ENCODE assay signal across 27 cellular contexts in the genomic region with DNA sequence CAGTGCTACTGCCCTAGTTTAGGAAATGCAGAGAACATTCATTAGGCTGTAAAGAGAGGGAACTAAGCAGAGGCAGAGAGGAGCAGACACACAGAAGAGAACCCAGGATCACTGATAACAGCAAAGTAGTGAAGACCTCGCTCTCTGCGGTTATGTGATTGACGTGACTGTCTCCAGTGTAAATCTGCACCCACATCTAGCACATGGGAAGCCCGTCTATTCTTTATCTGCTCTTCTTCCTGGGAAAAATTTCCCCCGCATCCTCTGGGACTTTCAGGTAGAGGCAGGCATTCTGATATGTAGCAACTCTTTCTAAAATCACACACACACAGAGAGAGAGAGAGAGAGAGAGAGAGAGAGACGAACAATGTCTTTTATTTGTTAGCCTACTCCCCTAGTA.
DNase-seq lines count a peak whose midpoint lies in the region; ATAC-seq, FAIRE-seq and TF ChIP-seq lines count a peak whose summit lies in the region.
"Had no signal": no experiment of that assay in that cellular context is flagged by ENCODE, and none has a peak within 500 bp of the region (broad histone marks: within the 10 kb centered on the region; RNA-seq: fewer than 3 reads in every experiment).

No MANE protein-coding gene starts in this region.

- no TSS peak for BruUV-seq in K562 (replicated peaks; lab: Mats Ljungman, UMichigan)

- in situ Hi-C loops in K562 (cut with MboI), result no loop called here

- H3K9me3 ChIP-seq in K562 (replicated peaks; ENCODE audit: control insufficient read depth, insufficient read depth, low read depth, low read length) (no peaks in the 10 kb centered on the region), esophagus muscularis mucosa (peaks cover 0 to 6% (median 1%) of the 10 kb centered on the region in 4 donors), neural progenitor cell (ENCODE audit: low read depth) (no peaks in the 10 kb centered on the region)
- H3K9me3 ChIP-seq: BE2C, Caco-2 had no signal

- no peaks in the 10 kb centered on the region for H3K36me3 Mint-ChIP-seq in neural progenitor cell
- H3K36me3 Mint-ChIP-seq: CD14-positive monocyte; CD4-positive, alpha-beta memory T cell; CD4-positive, CD25-positive, alpha-beta regulatory T cell had no signal

- H4K20me1 ChIP-seq in K562 (replicated peaks; ENCODE audit: control insufficient read depth, insufficient read depth, low read length) (no peaks in the 10 kb centered on the region; the same call in 1 of the 2 replicates), neural progenitor cell (ENCODE audit: low read depth) (no peaks in the 10 kb centered on the region)
- H4K20me1 ChIP-seq: BLaER1 had no signal

- no peak overlapping the region for H3K4me3 ChIP-seq in K562
- no peak overlapping the region for H3K4me3 ChIP-seq in esophagus muscularis mucosa
- no peak overlapping the region for H3K4me3 ChIP-seq in neural progenitor cell
- H3K4me3 ChIP-seq: BLaER1, GM12878 had no signal

- H3K79me2 ChIP-seq in K562 (ENCODE audit: control insufficient read depth, insufficient read depth, low read length) (no peaks in the 10 kb centered on the region), neural progenitor cell (ENCODE audit: low read depth) (no peaks in the 10 kb centered on the region)

- H3F3A ChIP-seq in neural progenitor cell (ENCODE audit: low read depth), result peaks cover 17% of the 10 kb centered on the region

- no peak overlapping the region for H3K9ac ChIP-seq in K562 (ENCODE audit: insufficient read depth in 1 of 2, low read depth in 2 of 2, low read length in 2 of 2)
- H3K9ac ChIP-seq in neural progenitor cell, result no peak overlapping the region
- H3K9ac ChIP-seq: BLaER1 had no signal

- FAIRE-seq in K562 (lab: Jason Lieb, UNC), result no peak
- FAIRE-seq: A204.1, D721Med, GM12878, GM12892, GM18507 had no signal

- no peak for TF ChIP-seq POLR2A in K562 (conservative IDR thresholded peaks at IDR 0.05)
- TF ChIP-seq POLR2A in esophagus muscularis mucosa (IDR thresholded peaks at IDR 0.05; ENCODE audit: low read depth), result no peak

- H3K4me1 ChIP-seq in K562 (replicated peaks in 1 of 2; ENCODE audit: control insufficient read depth in 2 of 2, insufficient read depth in 2 of 2, low read length in 2 of 2) (no peaks in the 10 kb centered on the region), esophagus muscularis mucosa (no peaks in the 10 kb centered on the region), neural progenitor cell (peaks cover 18% of the 10 kb centered on the region)
- H3K4me1 ChIP-seq: BE2C, BLaER1 had no signal

- H3K27ac ChIP-seq in K562 (ENCODE audit: extremely low read depth, low read depth, low read length), result no peak overlapping the region
- H3K27ac ChIP-seq in esophagus muscularis mucosa (replicated peaks in 1 of 4), result no peak overlapping the region
- H3K27ac ChIP-seq in neural progenitor cell, result no peak overlapping the region
- H3K27ac ChIP-seq: BLaER1 had no signal

- WGBS in K562 (ENCODE audit: insufficient coverage, low coverage, missing lambda C conversion rate), result 6% methylated on average over 5 of the region's 6 CpGs
- WGBS in esophagus muscularis mucosa, result 85% methylated on average over 6 of the region's 6 CpGs

- no peak overlapping the region for H3K4me3 Mint-ChIP-seq in neural progenitor cell
- H3K4me3 Mint-ChIP-seq: CD14-positive monocyte; CD4-positive, alpha-beta memory T cell; CD4-positive, CD25-positive, alpha-beta regulatory T cell had no signal

- peak overlapping the region; percentile 82 for H3K27ac Mint-ChIP-seq in neural progenitor cell
- H3K27ac Mint-ChIP-seq: CD4-positive, alpha-beta memory T cell; CD4-positive, CD25-positive, alpha-beta regulatory T cell had no signal

- peaks cover 10% of the 10 kb centered on the region for H3K9me3 Mint-ChIP-seq in neural progenitor cell

- H3K4me1 Mint-ChIP-seq in neural progenitor cell, result peaks cover 23% of the 10 kb centered on the region
- H3K4me1 Mint-ChIP-seq: CD14-positive monocyte; CD4-positive, CD25-positive, alpha-beta regulatory T cell had no signal

- no peak for TF ChIP-seq EP300 in K562 (IDR thresholded peaks at IDR 0.05; ENCODE audit: low read length)
- TF ChIP-seq EP300 in esophagus muscularis mucosa (IDR thresholded peaks at IDR 0.05), result no peak

- H3K27me3 ChIP-seq in K562 (ENCODE audit: control insufficient read depth in 2 of 2, insufficient read depth in 2 of 2, low read length in 2 of 2) (no peaks in the 10 kb centered on the region), esophagus muscularis mucosa (no peaks in the 10 kb centered on the region), neural progenitor cell (no peaks in the 10 kb centered on the region)
- H3K27me3 ChIP-seq: BE2C, BLaER1 had no signal

- no peak for ATAC-seq in K562
- no peak for ATAC-seq in HG02571 (IDR thresholded peaks at IDR 0.05; ENCODE audit: unreplicated experiment)
- no peak for ATAC-seq in GM21528 (IDR thresholded peaks at IDR 0.05; ENCODE audit: low FRiP score, unreplicated experiment)
- ATAC-seq: GM12878 had no signal

- TF ChIP-seq CTCF in K562 (IDR thresholded peaks at IDR 0.05 in 2 of 3, conservative IDR thresholded peaks at IDR 0.05 in 1 of 3; ENCODE audit: insufficient read depth in 2 of 3, low read depth in 1 of 3, low read length in 3 of 3) (no peak), esophagus muscularis mucosa (IDR thresholded peaks at IDR 0.05) (no peak), neural progenitor cell (IDR thresholded peaks at IDR 0.05) (no peak)

- H2AFZ ChIP-seq in K562 (ENCODE audit: low read depth, low read length), result no peak overlapping the region
- no peak overlapping the region for H2AFZ ChIP-seq in neural progenitor cell (replicated peaks)

- H3K27me3 Mint-ChIP-seq in neural progenitor cell (ENCODE audit: insufficient read depth, low read depth), result no peaks in the 10 kb centered on the region
- H3K27me3 Mint-ChIP-seq: CD4-positive, CD25-positive, alpha-beta regulatory T cell had no signal

- H3K4me2 ChIP-seq in K562 (ENCODE audit: insufficient read depth, low read length), result no peak overlapping the region
- H3K4me2 ChIP-seq in neural progenitor cell, result no peak overlapping the region
- H3K4me2 ChIP-seq: BLaER1 had no signal

- H3K9me1 ChIP-seq in K562 (ENCODE audit: control insufficient read depth, insufficient read depth, low read length), result no peaks in the 10 kb centered on the region

- TF ChIP-seq RAD21 in K562 (CRISPR knock-in tag; conservative IDR thresholded peaks at IDR 0.05 in 1 of 2, IDR thresholded peaks at IDR 0.05 in 1 of 2), result no peak

- H3K36me3 ChIP-seq in K562 (ENCODE audit: control insufficient read depth, insufficient read depth, low read length), result no peaks in the 10 kb centered on the region
- H3K36me3 ChIP-seq in esophagus muscularis mucosa, result no peaks in the 10 kb centered on the region
- H3K36me3 ChIP-seq in neural progenitor cell, result no peaks in the 10 kb centered on the region
- H3K36me3 ChIP-seq: BE2C, BLaER1 had no signal

- DNase-seq in K562 (ENCODE audit: extremely low read depth in 1 of 4, low spot score in 3 of 4), result no peak
- DNase-seq in esophagus muscularis mucosa (ENCODE audit: extremely low spot score), result peak; percentile 50
- DNase-seq in neural progenitor cell (ENCODE audit: low spot score), result no peak
- peak; percentile 49 for DNase-seq in putamen (ENCODE audit: low spot score)
- no peak for DNase-seq in middle frontal gyrus (ENCODE audit: extremely low spot score, low spot score)
- DNase-seq in NCI-H526 treated with DMSO at 0.1 percent for 48 hours (lab: John Stamatoyannopoulos, UW), result no peak
- DNase-seq: 8988T; ACHN; BE2C; C1 segment of cervical spinal cord; Caco-2; Calu3; CD4-positive, alpha-beta memory T cell; CD4-positive, CD25-positive, alpha-beta regulatory T cell; DMS79; DND-41; EL; GDM1 had no signal

- intact Hi-C loops in K562 (cut with micrococcal nuclease) (no loop called here), esophagus muscularis mucosa (cut with DNase I) (no loop called here)

- CTCF ChIA-PET in K562 (lab: Yijun Ruan, JAX; ENCODE audit: low intra/inter-chr PET ratio), result no interaction called here

- POLR2A ChIA-PET in K562 (lab: Yijun Ruan, JAX), result no interaction called here

TF ChIP-seq in K562, 482 proteins besides CTCF, POLR2A, EP300 and RAD21 (continues in another document):
- no peak for TF ChIP-seq ZNF707 (CRISPR knock-in tag; conservative IDR thresholded peaks at IDR 0.05)
- TF ChIP-seq, protein P1, sequence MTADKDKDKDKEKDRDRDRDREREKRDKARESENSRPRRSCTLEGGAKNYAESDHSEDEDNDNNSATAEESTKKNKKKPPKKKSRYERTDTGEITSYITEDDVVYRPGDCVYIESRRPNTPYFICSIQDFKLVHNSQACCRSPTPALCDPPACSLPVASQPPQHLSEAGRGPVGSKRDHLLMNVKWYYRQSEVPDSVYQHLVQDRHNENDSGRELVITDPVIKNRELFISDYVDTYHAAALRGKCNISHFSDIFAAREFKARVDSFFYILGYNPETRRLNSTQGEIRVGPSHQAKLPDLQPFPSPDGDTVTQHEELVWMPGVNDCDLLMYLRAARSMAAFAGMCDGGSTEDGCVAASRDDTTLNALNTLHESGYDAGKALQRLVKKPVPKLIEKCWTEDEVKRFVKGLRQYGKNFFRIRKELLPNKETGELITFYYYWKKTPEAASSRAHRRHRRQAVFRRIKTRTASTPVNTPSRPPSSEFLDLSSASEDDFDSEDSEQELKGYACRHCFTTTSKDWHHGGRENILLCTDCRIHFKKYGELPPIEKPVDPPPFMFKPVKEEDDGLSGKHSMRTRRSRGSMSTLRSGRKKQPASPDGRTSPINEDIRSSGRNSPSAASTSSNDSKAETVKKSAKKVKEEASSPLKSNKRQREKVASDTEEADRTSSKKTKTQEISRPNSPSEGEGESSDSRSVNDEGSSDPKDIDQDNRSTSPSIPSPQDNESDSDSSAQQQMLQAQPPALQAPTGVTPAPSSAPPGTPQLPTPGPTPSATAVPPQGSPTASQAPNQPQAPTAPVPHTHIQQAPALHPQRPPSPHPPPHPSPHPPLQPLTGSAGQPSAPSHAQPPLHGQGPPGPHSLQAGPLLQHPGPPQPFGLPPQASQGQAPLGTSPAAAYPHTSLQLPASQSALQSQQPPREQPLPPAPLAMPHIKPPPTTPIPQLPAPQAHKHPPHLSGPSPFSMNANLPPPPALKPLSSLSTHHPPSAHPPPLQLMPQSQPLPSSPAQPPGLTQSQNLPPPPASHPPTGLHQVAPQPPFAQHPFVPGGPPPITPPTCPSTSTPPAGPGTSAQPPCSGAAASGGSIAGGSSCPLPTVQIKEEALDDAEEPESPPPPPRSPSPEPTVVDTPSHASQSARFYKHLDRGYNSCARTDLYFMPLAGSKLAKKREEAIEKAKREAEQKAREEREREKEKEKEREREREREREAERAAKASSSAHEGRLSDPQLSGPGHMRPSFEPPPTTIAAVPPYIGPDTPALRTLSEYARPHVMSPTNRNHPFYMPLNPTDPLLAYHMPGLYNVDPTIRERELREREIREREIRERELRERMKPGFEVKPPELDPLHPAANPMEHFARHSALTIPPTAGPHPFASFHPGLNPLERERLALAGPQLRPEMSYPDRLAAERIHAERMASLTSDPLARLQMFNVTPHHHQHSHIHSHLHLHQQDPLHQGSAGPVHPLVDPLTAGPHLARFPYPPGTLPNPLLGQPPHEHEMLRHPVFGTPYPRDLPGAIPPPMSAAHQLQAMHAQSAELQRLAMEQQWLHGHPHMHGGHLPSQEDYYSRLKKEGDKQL (CRISPR knock-in tag; IDR thresholded peaks at IDR 0.05; ENCODE audit: borderline replicate concordance), result no peak
- TF ChIP-seq MECOM (CRISPR knock-in tag; IDR thresholded peaks at IDR 0.05), result 0 out of 2 replicates have a peak, but pooled peaks have one; percentile 39
- no peak for TF ChIP-seq KDM4B (IDR thresholded peaks at IDR 0.05; ENCODE audit: borderline replicate concordance in 2 of 2, low read depth in 1 of 2)

Comparison
In these comparisons a context has a peak if more than half of its experiments do, and no peak if none do; other contexts are left out.
1. DNase-seq: peak in esophagus muscularis mucosa (single experiment) and putamen (single experiment); none in K562 (0 of 4), neural progenitor cell (single experiment), middle frontal gyrus (single experiment) and NCI-H526 treated with DMSO at 0.1 percent for 48 hours (single experiment).